31 cellular contexts compared by ENCODE assay signal in the genomic region with DNA sequence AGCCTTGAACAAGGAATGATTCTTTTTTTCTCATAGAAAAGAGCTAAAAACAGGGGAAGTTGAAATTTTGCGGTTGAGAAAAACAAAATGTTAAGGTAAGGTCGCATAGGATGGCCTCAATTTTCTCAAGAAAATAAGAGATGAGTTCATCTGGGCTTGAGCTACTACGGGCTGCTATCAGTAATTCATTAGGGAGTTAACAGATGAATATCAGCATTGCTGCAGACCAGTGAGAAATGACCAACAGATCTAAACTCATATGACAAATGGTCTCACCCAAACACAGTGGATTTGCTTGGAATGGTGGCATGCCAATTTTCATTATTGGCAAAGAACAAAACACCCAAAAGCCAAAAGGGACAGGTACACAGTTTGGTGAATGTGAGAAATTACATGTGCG. TPM values are rescaled to one million over a fixed set of nuclear protein-coding genes. Genes with fewer than 3 reads are reported as not detected.
"Had no signal": no experiment of that assay in that cellular context is flagged by ENCODE, and none has a peak within 500 bp of the region (broad histone marks: within the 10 kb centered on the region; RNA-seq: fewer than 3 reads in every experiment).

No MANE protein-coding gene starts in this region.

- H3K4me3 ChIP-seq: esophagus squamous epithelium, gastroesophageal sphincter had no signal

- ATAC-seq: activated CD4-positive, alpha-beta T cell treated with anti-CD3 and anti-CD28 coated beads for 36 hours; activated CD8-positive, alpha-beta memory T cell treated with anti-CD3 and anti-CD28 coated beads, Interleukin-2, amount 10 ng/mL, durations not matched to agents 7 days and 5 days; activated CD8-positive, alpha-beta T cell treated with anti-CD3 and anti-CD28 coated beads, Interleukin-2, amount 10 ng/mL, durations not matched to agents 7 days and 5 days; activated T-cell treated with anti-CD3 and anti-CD28 coated beads, Interleukin-2, amount 50 U/mL, for 72 hours; gastroesophageal sphincter; T-helper 17 cell had no signal

- DNase-seq: activated CD4-positive, alpha-beta memory T cell treated with anti-CD3 and anti-CD28 coated beads for 36 hours; activated CD4-positive, alpha-beta T cell treated with anti-CD3 and anti-CD28 coated beads for 36 hours; activated CD4-positive, alpha-beta T cell treated with anti-CD3 and anti-CD28 coated beads, Interleukin-2, amount 10 ng/mL, durations not matched to agents 24 days and 14 days; activated CD4-positive, CD25-positive, alpha-beta regulatory T cell; activated CD4-positive, CD25-positive, alpha-beta regulatory T cell treated with anti-CD3 and anti-CD28 coated beads, Interleukin-2, amount 50 U/mL, for 72 hours; activated CD8-positive, alpha-beta memory T cell treated with anti-CD3 and anti-CD28 coated beads, Interleukin-2, amount 10 ng/mL, durations not matched to agents 7 days and 5 days; activated CD8-positive, alpha-beta memory T cell treated with anti-CD3 and anti-CD28 coated beads, Interleukin-2, amount 50 U/mL, for 4 hours; activated CD8-positive, alpha-beta T cell treated with anti-CD3 and anti-CD28 coated beads, Interleukin-2, amount 10 ng/mL, durations not matched to agents 7 days and 5 days; activated gamma-delta T cell; activated naive CD4-positive, alpha-beta T cell; activated naive CD4-positive, alpha-beta T cell treated with anti-CD3 and anti-CD28 coated beads, Interleukin-2, amount 10 ng/mL, durations not matched to agents 7 days and 5 days; activated T-cell treated with anti-CD3 and anti-CD28 coated beads for 4 hours; activated T-cell treated with anti-CD3 and anti-CD28 coated beads, Interleukin-2, amount 50 U/mL, for 24 hours; activated T-cell treated with anti-CD3 and anti-CD28 coated beads, Interleukin-2, amount 50 U/mL, for 72 hours; amniotic stem cell; anterior cingulate cortex; brain microvascular endothelial cell; caudate nucleus; effector CD8-positive, alpha-beta T cell; esophagus squamous epithelium; foreskin melanocyte; head of caudate nucleus; T-helper 1 cell; T-helper 17 cell; T1000 had no signal

- H3K36me3 ChIP-seq: brain microvascular endothelial cell, esophagus squamous epithelium, gastroesophageal sphincter had no signal

- H3K9me3 ChIP-seq: esophagus squamous epithelium, gastroesophageal sphincter had no signal

- H3K4me1 ChIP-seq: esophagus squamous epithelium, gastroesophageal sphincter had no signal

- FAIRE-seq: astrocyte, bronchial epithelial cell, endothelial cell of umbilical vein had no signal

- H3K27me3 ChIP-seq: brain microvascular endothelial cell, esophagus squamous epithelium, gastroesophageal sphincter had no signal

- H3K27ac ChIP-seq: brain microvascular endothelial cell, epithelial cell of prostate, esophagus squamous epithelium, gastroesophageal sphincter had no signal

RNA-seq across cellular contexts. Expression of gene GPC6, which starts 56.6 kb away (rescaled TPM):
- total RNA-seq: activated CD4-positive, alpha-beta memory T cell treated with anti-CD3 and anti-CD28 coated beads for 36 hours; activated CD4-positive, alpha-beta T cell treated with anti-CD3 and anti-CD28 coated beads for 36 hours; activated CD4-positive, alpha-beta T cell treated with anti-CD3 and anti-CD28 coated beads, Interleukin-2, amount 10 ng/mL, durations not matched to agents 24 days and 14 days; activated CD8-positive, alpha-beta memory T cell treated with anti-CD3 and anti-CD28 coated beads for 36 hours; activated CD8-positive, alpha-beta memory T cell treated with anti-CD3 and anti-CD28 coated beads, Interleukin-2, amount 10 ng/mL, durations not matched to agents 7 days and 5 days; activated CD8-positive, alpha-beta T cell treated with anti-CD3 and anti-CD28 coated beads, Interleukin-2, amount 10 ng/mL, durations not matched to agents 7 days and 5 days; activated T-cell treated with anti-CD3 and anti-CD28 coated beads, Interleukin-2, amount 50 U/mL, for 72 hours; endothelial cell of umbilical vein; T-helper 17 cell had no signal
